ENCODE assay signal across 12 cellular contexts in the genomic region with DNA sequence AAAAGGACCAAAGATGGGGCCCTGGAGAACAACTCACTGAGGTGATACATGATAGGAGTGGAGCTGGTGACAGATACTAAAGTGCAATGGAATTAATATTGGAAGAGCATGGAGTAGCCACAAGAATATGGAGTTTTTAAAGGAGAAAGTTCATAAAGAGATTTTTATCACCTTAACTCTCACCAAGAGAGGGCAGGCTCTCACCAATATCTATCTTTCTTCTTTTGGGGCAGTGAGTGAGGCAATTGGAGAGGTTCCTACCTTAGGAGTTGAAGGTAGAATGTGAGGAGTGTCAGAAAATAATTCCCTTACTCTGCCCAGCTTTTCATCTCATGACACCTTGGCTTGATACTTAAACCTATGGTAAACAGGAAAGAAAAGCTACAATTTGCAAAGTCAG.
A peak's percentile ranks its signal among the peaks of the same experiment; 100 is the strongest.
DNase-seq lines count a peak whose midpoint lies in the region; ATAC-seq and TF ChIP-seq lines count a peak whose summit lies in the region.
"Had no signal": no experiment of that assay in that cellular context is flagged by ENCODE, and none has a peak within 500 bp of the region (broad histone marks: within the 10 kb centered on the region; RNA-seq: fewer than 3 reads in every experiment).

No MANE protein-coding gene starts in this region.

- intact Hi-C loops in activated CD4-positive, alpha-beta T cell treated with anti-CD3 and anti-CD28 coated beads, Interleukin-2, amount 10 ng/mL, durations not matched to agents 24 days and 14 days (cut with micrococcal nuclease): no loop called here

- H3K27me3 ChIP-seq in CD8-positive, alpha-beta memory T cell (ENCODE audit: insufficient read depth, low read length, poor library complexity, severe bottlenecking): no peaks in the 10 kb centered on the region
- H3K27me3 ChIP-seq: sigmoid colon had no signal

- no peak overlapping the region for H3K27ac Mint-ChIP-seq in activated CD4-positive, alpha-beta T cell treated with anti-CD3 and anti-CD28 coated beads, Interleukin-2, amount 10 ng/mL, durations not matched to agents 24 days and 14 days
- peak overlapping the region in 1 of 8 donors; percentile 7 for H3K27ac Mint-ChIP-seq in CD8-positive, alpha-beta memory T cell

- H3K27me3 Mint-ChIP-seq in activated CD4-positive, alpha-beta T cell treated with anti-CD3 and anti-CD28 coated beads, Interleukin-2, amount 10 ng/mL, durations not matched to agents 24 days and 14 days: no peaks in the 10 kb centered on the region
- peaks cover 3% of the 10 kb centered on the region in 2 donors for H3K27me3 Mint-ChIP-seq in CD8-positive, alpha-beta memory T cell

- DNase-seq in AG04449 (ENCODE audit: low read depth, low spot score) (no peak), NOMO-1 treated with dmso at 0.1 percent for 144 hours (lab: John Stamatoyannopoulos, UW; ENCODE audit: unreplicated experiment) (peak; percentile 8), fibroblast of peridontal ligament (ENCODE audit: extremely low read depth) (peak; percentile 53), NCI-H1092 treated with DMSO at 0.1 percent for 48 hours (lab: John Stamatoyannopoulos, UW) (no peak)
- DNase-seq in activated CD4-positive, alpha-beta T cell treated with anti-CD3 and anti-CD28 coated beads, Interleukin-2, amount 10 ng/mL, durations not matched to agents 24 days and 14 days: no peak
- no peak for DNase-seq in CD8-positive, alpha-beta memory T cell
- DNase-seq: cortex of kidney; left ventricle myocardium superior; sigmoid colon; stimulated activated naive CD4-positive, alpha-beta T cell had no signal

- POLR2A ChIA-PET in AG04449 (lab: Yijun Ruan, JAX): no interaction called here
- POLR2A ChIA-PET in CD8-positive, alpha-beta memory T cell (lab: Charles Lee): no interaction called here

- no peak overlapping the region for H3K4me3 ChIP-seq in AG04449 (ENCODE audit: low read depth, low read length)
- no peak overlapping the region for H3K4me3 ChIP-seq in CD8-positive, alpha-beta memory T cell (ENCODE audit: low read length)
- H3K4me3 ChIP-seq: sigmoid colon had no signal

- no peaks in the 10 kb centered on the region for H3K9me3 ChIP-seq in CD8-positive, alpha-beta memory T cell (ENCODE audit: low read length)
- H3K9me3 ChIP-seq: sigmoid colon had no signal

- CTCF ChIA-PET in AG04449 (lab: Yijun Ruan, JAX): interaction anchor here (0.7 to 1.6 kb wide), 4 partner anchors 13 to 750 kb away, joined by 3 to 4 read pairs (median 3); no protein-coding TSS in a partner anchor
- CTCF ChIA-PET in CD8-positive, alpha-beta memory T cell (lab: Charles Lee): no interaction called here

- H3K4me1 Mint-ChIP-seq in activated CD4-positive, alpha-beta T cell treated with anti-CD3 and anti-CD28 coated beads, Interleukin-2, amount 10 ng/mL, durations not matched to agents 24 days and 14 days: no peaks in the 10 kb centered on the region
- H3K4me1 Mint-ChIP-seq in CD8-positive, alpha-beta memory T cell: no peaks in the 10 kb centered on the region

- no peak overlapping the region for H3K27ac ChIP-seq in CD8-positive, alpha-beta memory T cell (ENCODE audit: low read depth, low read length)
- H3K27ac ChIP-seq: sigmoid colon had no signal

- H3K36me3 Mint-ChIP-seq in activated CD4-positive, alpha-beta T cell treated with anti-CD3 and anti-CD28 coated beads, Interleukin-2, amount 10 ng/mL, durations not matched to agents 24 days and 14 days (ENCODE audit: low read depth): no peaks in the 10 kb centered on the region
- H3K36me3 Mint-ChIP-seq in CD8-positive, alpha-beta memory T cell: no peaks in the 10 kb centered on the region

- TF ChIP-seq CTCF in AG04449 (IDR thresholded peaks at IDR 0.05; ENCODE audit: insufficient read depth, low read length, missing control alignments) (peak; percentile 16), GM12872 (IDR thresholded peaks at IDR 0.05; ENCODE audit: insufficient read depth, low read depth, low read length) (peak; percentile 17; the same call in 1 of the 3 replicates)

- H3K4me1 ChIP-seq in CD8-positive, alpha-beta memory T cell (ENCODE audit: insufficient read depth, low read length): no peaks in the 10 kb centered on the region
- H3K4me1 ChIP-seq: sigmoid colon had no signal

- no peak overlapping the region for H3K4me3 Mint-ChIP-seq in activated CD4-positive, alpha-beta T cell treated with anti-CD3 and anti-CD28 coated beads, Interleukin-2, amount 10 ng/mL, durations not matched to agents 24 days and 14 days
- no peak overlapping the region for H3K4me3 Mint-ChIP-seq in CD8-positive, alpha-beta memory T cell

- no peaks in the 10 kb centered on the region for H3K9me3 Mint-ChIP-seq in activated CD4-positive, alpha-beta T cell treated with anti-CD3 and anti-CD28 coated beads, Interleukin-2, amount 10 ng/mL, durations not matched to agents 24 days and 14 days
- no peaks in the 10 kb centered on the region for H3K9me3 Mint-ChIP-seq in CD8-positive, alpha-beta memory T cell

- no peak for ATAC-seq in GM18861 (IDR thresholded peaks at IDR 0.05; ENCODE audit: unreplicated experiment)
- ATAC-seq: left ventricle myocardium superior had no signal

- no peaks in the 10 kb centered on the region for H3K36me3 ChIP-seq in CD8-positive, alpha-beta memory T cell (ENCODE audit: insufficient read depth, low read length)
- H3K36me3 ChIP-seq: sigmoid colon had no signal

Comparison
In these comparisons a context has a peak if more than half of its experiments do, and no peak if none do; other contexts are left out.
1. DNase-seq: peak in NOMO-1 treated with dmso at 0.1 percent for 144 hours (single experiment) and fibroblast of peridontal ligament (single experiment); none in AG04449 (single experiment), NCI-H1092 treated with DMSO at 0.1 percent for 48 hours (single experiment), activated CD4-positive, alpha-beta T cell treated with anti-CD3 and anti-CD28 coated beads, Interleukin-2, amount 10 ng/mL, durations not matched to agents 24 days and 14 days (single experiment) and CD8-positive, alpha-beta memory T cell (0 of 5).